Comparison of ENCODE assay signal across 19 cellular contexts in the genomic region with DNA sequence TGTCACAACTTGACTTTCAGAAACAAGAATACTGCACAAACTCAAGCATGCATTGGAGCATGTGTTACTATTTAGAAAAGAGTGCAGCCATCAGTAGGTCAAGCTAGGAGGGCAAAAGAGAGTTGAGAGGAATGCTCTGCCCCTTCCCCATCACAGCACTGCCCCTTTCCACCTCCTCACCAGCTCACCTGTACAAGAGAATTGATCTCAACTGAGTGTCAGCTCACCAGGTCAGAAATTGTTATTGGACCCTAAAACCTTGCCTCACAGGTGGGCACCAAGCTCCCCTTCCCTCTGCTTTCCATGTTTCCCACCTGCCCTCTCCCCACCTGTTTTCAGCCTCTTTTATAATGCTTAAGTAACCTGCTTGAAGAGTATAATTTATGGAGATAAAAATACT. TPM values are rescaled to one million over a fixed set of nuclear protein-coding genes. Genes with fewer than 3 reads are reported as not detected.
A peak's percentile ranks its signal among the peaks of the same experiment; 100 is the strongest.
DNase-seq lines count a peak whose midpoint lies in the region; ATAC-seq and TF ChIP-seq lines count a peak whose summit lies in the region.
"Had no signal": no experiment of that assay in that cellular context is flagged by ENCODE, and none has a peak within 500 bp of the region (broad histone marks: within the 10 kb centered on the region; RNA-seq: fewer than 3 reads in every experiment).

No MANE protein-coding gene starts in this region.

- H3K27ac ChIP-seq in CD8-positive, alpha-beta T cell (ENCODE audit: low read depth, low read length), result no peak overlapping the region
- H3K27ac ChIP-seq: A549; BLaER1 treated with 17β-estradiol and CSF1 and Interleukin-3, amounts not matched to agents 10 nM and 100 nM had no signal

- no peaks in the 10 kb centered on the region for H3K27me3 Mint-ChIP-seq in activated naive CD4-positive, alpha-beta T cell treated with anti-CD3 and anti-CD28 coated beads, Interleukin-2, amount 50 U/mL, for 24 hours
- H3K27me3 Mint-ChIP-seq in CD8-positive, alpha-beta T cell (ENCODE audit: low read depth), result no peaks in the 10 kb centered on the region
- H3K27me3 Mint-ChIP-seq in activated CD8-positive, alpha-beta T cell treated with anti-CD3 and anti-CD28 coated beads, Interleukin-2, amount 10 ng/mL, durations not matched to agents 7 days and 5 days (ENCODE audit: low read depth), result peaks cover 8% of the 10 kb centered on the region
- no peaks in the 10 kb centered on the region for H3K27me3 Mint-ChIP-seq in natural killer cell treated with Interleukin-12 subunit alpha and Interleukin-12 subunit beta and Interleukin-15 and Interleukin-18, amount 100 ng/mL, for 72 hours

- peaks cover 14% of the 10 kb centered on the region for H3K36me3 ChIP-seq in CD8-positive, alpha-beta T cell (ENCODE audit: insufficient read depth, low read length)

- intact Hi-C loops in CD8-positive, alpha-beta T cell (cut with DNase I, micrococcal nuclease), result no loop called here

- H3K36me3 Mint-ChIP-seq in activated naive CD4-positive, alpha-beta T cell treated with anti-CD3 and anti-CD28 coated beads, Interleukin-2, amount 50 U/mL, for 24 hours, result peaks cover 5% of the 10 kb centered on the region
- peaks cover 25% of the 10 kb centered on the region for H3K36me3 Mint-ChIP-seq in CD8-positive, alpha-beta T cell
- peaks cover 49% of the 10 kb centered on the region for H3K36me3 Mint-ChIP-seq in activated CD8-positive, alpha-beta T cell treated with anti-CD3 and anti-CD28 coated beads, Interleukin-2, amount 10 ng/mL, durations not matched to agents 7 days and 5 days (ENCODE audit: low read depth)
- peaks cover 15% of the 10 kb centered on the region for H3K36me3 Mint-ChIP-seq in natural killer cell treated with Interleukin-12 subunit alpha and Interleukin-12 subunit beta and Interleukin-15 and Interleukin-18, amount 100 ng/mL, for 72 hours

- peaks cover 22% of the 10 kb centered on the region for H3K4me1 ChIP-seq in CD8-positive, alpha-beta T cell (ENCODE audit: insufficient read depth, low read length)
- H3K4me1 ChIP-seq: A549, Caco-2 had no signal

- no peak for ATAC-seq in CD8-positive, alpha-beta T cell
- no peak for ATAC-seq in activated CD8-positive, alpha-beta T cell treated with anti-CD3 and anti-CD28 coated beads, Interleukin-2, amount 10 ng/mL, durations not matched to agents 7 days and 5 days
- no peak for ATAC-seq in natural killer cell treated with Interleukin-12 subunit alpha and Interleukin-12 subunit beta and Interleukin-15 and Interleukin-18, amount 100 ng/mL, for 72 hours
- no peak for ATAC-seq in GM21447 (IDR thresholded peaks at IDR 0.05; ENCODE audit: unreplicated experiment)
- ATAC-seq: A549 had no signal

- TF ChIP-seq CTCF in CD8-positive, alpha-beta T cell (IDR thresholded peaks at IDR 0.05), result no peak

- H3K4me3 ChIP-seq in CD8-positive, alpha-beta T cell (ENCODE audit: low read depth, low read length), result no peak overlapping the region
- H3K4me3 ChIP-seq: A549; BLaER1 treated with 17β-estradiol and CSF1 and Interleukin-3, amounts not matched to agents 10 nM and 100 nM had no signal

- no peaks in the 10 kb centered on the region for H3K27me3 ChIP-seq in CD8-positive, alpha-beta T cell (ENCODE audit: insufficient read depth, low read length)
- H3K27me3 ChIP-seq: BLaER1 treated with 17β-estradiol and CSF1 and Interleukin-3, amounts not matched to agents 10 nM and 100 nM had no signal

- POLR2A ChIA-PET in CD8-positive, alpha-beta T cell (lab: Charles Lee), result interaction anchor here (1.2 kb wide), 1 partner anchor 70 kb away, joined by 3 read pairs; no protein-coding TSS in a partner anchor
- POLR2A ChIA-PET in activated CD8-positive, alpha-beta T cell treated with anti-CD3 and anti-CD28 coated beads, Interleukin-2, amount 10 ng/mL, durations not matched to agents 7 days and 5 days (lab: Charles Lee), result interaction anchor here (1.2 to 1.3 kb wide), 2 partner anchors 16 to 118 kb away, joined by 3 read pairs; no protein-coding TSS in a partner anchor

- no peak overlapping the region for H3K4me3 Mint-ChIP-seq in activated naive CD4-positive, alpha-beta T cell treated with anti-CD3 and anti-CD28 coated beads, Interleukin-2, amount 50 U/mL, for 24 hours
- H3K4me3 Mint-ChIP-seq in CD8-positive, alpha-beta T cell, result no peak overlapping the region
- H3K4me3 Mint-ChIP-seq in activated CD8-positive, alpha-beta T cell treated with anti-CD3 and anti-CD28 coated beads, Interleukin-2, amount 10 ng/mL, durations not matched to agents 7 days and 5 days, result no peak overlapping the region
- no peak overlapping the region for H3K4me3 Mint-ChIP-seq in natural killer cell treated with Interleukin-12 subunit alpha and Interleukin-12 subunit beta and Interleukin-15 and Interleukin-18, amount 100 ng/mL, for 72 hours

- peaks cover 30% of the 10 kb centered on the region for H3K4me1 Mint-ChIP-seq in activated naive CD4-positive, alpha-beta T cell treated with anti-CD3 and anti-CD28 coated beads, Interleukin-2, amount 50 U/mL, for 24 hours
- peaks cover 33% of the 10 kb centered on the region for H3K4me1 Mint-ChIP-seq in CD8-positive, alpha-beta T cell (ENCODE audit: low read depth)
- peaks cover 43% of the 10 kb centered on the region for H3K4me1 Mint-ChIP-seq in activated CD8-positive, alpha-beta T cell treated with anti-CD3 and anti-CD28 coated beads, Interleukin-2, amount 10 ng/mL, durations not matched to agents 7 days and 5 days (ENCODE audit: low read depth)
- H3K4me1 Mint-ChIP-seq in natural killer cell treated with Interleukin-12 subunit alpha and Interleukin-12 subunit beta and Interleukin-15 and Interleukin-18, amount 100 ng/mL, for 72 hours (ENCODE audit: low read depth in 2 of 2), result peaks cover 22 to 30% of the 10 kb centered on the region in 2 donors

- no peak for DNase-seq in activated naive CD4-positive, alpha-beta T cell treated with anti-CD3 and anti-CD28 coated beads, Interleukin-2, amount 50 U/mL, for 16 hours
- DNase-seq in CD8-positive, alpha-beta T cell, result no peak
- no peak for DNase-seq in activated CD8-positive, alpha-beta T cell treated with anti-CD3 and anti-CD28 coated beads, Interleukin-2, amount 10 ng/mL, durations not matched to agents 7 days and 5 days
- DNase-seq in natural killer cell treated with Interleukin-12 subunit alpha and Interleukin-12 subunit beta and Interleukin-15 and Interleukin-18, amount 100 ng/mL, for 72 hours (ENCODE audit: low spot score), result no peak
- DNase-seq in DMS53 (lab: John Stamatoyannopoulos, UW), result no peak
- DNase-seq: Caco-2; H7; NCI-H1105 treated with DMSO at 0.1 percent for 48 hours; NCI-H187; NCI-H345; NCI-H69; NK-92 treated with Interleukin-12 subunit alpha and Interleukin-12 subunit beta, amount 100 ng/mL, for 24 hours; SHP77 treated with DMSO at 0.1 percent for 48 hours had no signal

- no peaks in the 10 kb centered on the region for H3K9me3 Mint-ChIP-seq in activated naive CD4-positive, alpha-beta T cell treated with anti-CD3 and anti-CD28 coated beads, Interleukin-2, amount 50 U/mL, for 24 hours
- no peaks in the 10 kb centered on the region for H3K9me3 Mint-ChIP-seq in CD8-positive, alpha-beta T cell
- peaks cover 5% of the 10 kb centered on the region for H3K9me3 Mint-ChIP-seq in activated CD8-positive, alpha-beta T cell treated with anti-CD3 and anti-CD28 coated beads, Interleukin-2, amount 10 ng/mL, durations not matched to agents 7 days and 5 days (ENCODE audit: insufficient read depth)
- H3K9me3 Mint-ChIP-seq in natural killer cell treated with Interleukin-12 subunit alpha and Interleukin-12 subunit beta and Interleukin-15 and Interleukin-18, amount 100 ng/mL, for 72 hours, result no peaks in the 10 kb centered on the region

- CTCF ChIA-PET in CD8-positive, alpha-beta T cell (lab: Charles Lee), result interaction anchor here (1.5 kb wide), 1 partner anchor 12 kb away, joined by 4 read pairs; no protein-coding TSS in a partner anchor
- CTCF ChIA-PET in activated CD8-positive, alpha-beta T cell treated with anti-CD3 and anti-CD28 coated beads, Interleukin-2, amount 10 ng/mL, durations not matched to agents 7 days and 5 days (lab: Charles Lee), result interaction anchor here (1.2 to 1.8 kb wide), 2 partner anchors 12 to 116 kb away, joined by 3 to 7 read pairs; no protein-coding TSS in a partner anchor

- H3K9me3 ChIP-seq in CD8-positive, alpha-beta T cell (ENCODE audit: low read length), result no peaks in the 10 kb centered on the region
- H3K9me3 ChIP-seq: A549, Caco-2 had no signal

- H3K27ac Mint-ChIP-seq in activated naive CD4-positive, alpha-beta T cell treated with anti-CD3 and anti-CD28 coated beads, Interleukin-2, amount 50 U/mL, for 24 hours, result peak overlapping the region; percentile 68
- H3K27ac Mint-ChIP-seq in CD8-positive, alpha-beta T cell, result peak overlapping the region; percentile 70
- H3K27ac Mint-ChIP-seq in activated CD8-positive, alpha-beta T cell treated with anti-CD3 and anti-CD28 coated beads, Interleukin-2, amount 10 ng/mL, durations not matched to agents 7 days and 5 days, result peak overlapping the region; percentile 81
- peak overlapping the region; percentile 56 to 60 for H3K27ac Mint-ChIP-seq in natural killer cell treated with Interleukin-12 subunit alpha and Interleukin-12 subunit beta and Interleukin-15 and Interleukin-18, amount 100 ng/mL, for 72 hours

RNA-seq across cellular contexts. Expression of a gene that starts 48.8 kb away (rescaled TPM):
- total RNA-seq in CD8-positive, alpha-beta T cell, result 1 to 10 TPM; 4.6 to 5.5 TPM
- total RNA-seq in activated CD8-positive, alpha-beta T cell treated with anti-CD3 and anti-CD28 coated beads, Interleukin-2, amount 10 ng/mL, durations not matched to agents 7 days and 5 days, result under 1 TPM in 1 of 2 experiments, not detected in 1; 0.29 TPM
- not detected for total RNA-seq in natural killer cell treated with Interleukin-12 subunit alpha and Interleukin-12 subunit beta and Interleukin-15 and Interleukin-18, amount 100 ng/mL, for 72 hours
- total RNA-seq: HT-29, OCI-LY7 had no signal

Comparison
In these comparisons a context has a peak if more than half of its experiments do, and no peak if none do; other contexts are left out.
1. RNA of a gene that starts 48.8 kb away (total RNA-seq): 4.6 to 5.5 TPM in CD8-positive, alpha-beta T cell; 0.29 TPM in activated CD8-positive, alpha-beta T cell treated with anti-CD3 and anti-CD28 coated beads, Interleukin-2, amount 10 ng/mL, durations not matched to agents 7 days and 5 days and not detected in natural killer cell treated with Interleukin-12 subunit alpha and Interleukin-12 subunit beta and Interleukin-15 and Interleukin-18, amount 100 ng/mL, for 72 hours; every median in the first group is over 4 times any median in the second.
2. Peak in every context shown above with its lines, with median percentiles within 50 percentile points of each other: H3K27ac Mint-ChIP-seq.